In the genomic region with DNA sequence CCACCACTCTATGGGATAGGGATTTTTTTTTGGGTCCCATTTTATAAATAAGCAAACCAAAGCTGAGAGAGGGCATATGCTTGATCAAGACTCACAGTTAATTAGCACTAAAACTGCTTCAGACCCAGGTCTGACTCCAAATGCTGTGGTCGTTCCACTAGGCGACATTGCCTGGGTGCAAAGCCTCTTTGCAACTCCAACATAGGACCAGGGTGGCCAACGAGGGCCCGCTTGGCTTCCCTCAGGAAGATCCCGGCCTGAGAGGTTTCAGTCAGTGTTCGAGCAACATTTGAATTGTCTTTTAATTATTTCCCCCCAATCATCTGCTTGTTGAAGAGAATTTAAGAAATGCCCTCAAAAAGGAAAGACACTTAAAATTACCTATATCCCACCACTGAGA, we compare ENCODE assay signal across 2 cellular contexts.
TF ChIP-seq lines count a peak whose summit lies in the region.

No MANE protein-coding gene starts in this region.

TF ChIP-seq in GM23338, 12 proteins besides CTCF, POLR2A, EP300 and RAD21 (continues in another document):
- TF ChIP-seq ZNF331 (CRISPR knock-in tag; IDR thresholded peaks at IDR 0.05; ENCODE audit: low read depth) (no peak), CREB1 (CRISPR knock-in tag; IDR thresholded peaks at IDR 0.05; ENCODE audit: low read depth) (no peak), NANOG (IDR thresholded peaks at IDR 0.05; ENCODE audit: borderline replicate concordance) (no peak), EZH2 (IDR thresholded peaks at IDR 0.05; ENCODE audit: low read depth, unreplicated experiment) (no peak), REST (IDR thresholded peaks at IDR 0.05; ENCODE audit: unreplicated experiment) (no peak), ZNF114 (CRISPR knock-in tag; IDR thresholded peaks at IDR 0.05) (no peak), JUNB (IDR thresholded peaks at IDR 0.05; ENCODE audit: unreplicated experiment) (no peak), EZH2phosphoT487 (IDR thresholded peaks at IDR 0.05; ENCODE audit: unreplicated experiment) (no peak), POLR2AphosphoS5 (IDR thresholded peaks at IDR 0.05; ENCODE audit: low read depth) (no peak), STAT1 (IDR thresholded peaks at IDR 0.05; ENCODE audit: unreplicated experiment) (no peak)
- TF ChIP-seq, protein P1, sequence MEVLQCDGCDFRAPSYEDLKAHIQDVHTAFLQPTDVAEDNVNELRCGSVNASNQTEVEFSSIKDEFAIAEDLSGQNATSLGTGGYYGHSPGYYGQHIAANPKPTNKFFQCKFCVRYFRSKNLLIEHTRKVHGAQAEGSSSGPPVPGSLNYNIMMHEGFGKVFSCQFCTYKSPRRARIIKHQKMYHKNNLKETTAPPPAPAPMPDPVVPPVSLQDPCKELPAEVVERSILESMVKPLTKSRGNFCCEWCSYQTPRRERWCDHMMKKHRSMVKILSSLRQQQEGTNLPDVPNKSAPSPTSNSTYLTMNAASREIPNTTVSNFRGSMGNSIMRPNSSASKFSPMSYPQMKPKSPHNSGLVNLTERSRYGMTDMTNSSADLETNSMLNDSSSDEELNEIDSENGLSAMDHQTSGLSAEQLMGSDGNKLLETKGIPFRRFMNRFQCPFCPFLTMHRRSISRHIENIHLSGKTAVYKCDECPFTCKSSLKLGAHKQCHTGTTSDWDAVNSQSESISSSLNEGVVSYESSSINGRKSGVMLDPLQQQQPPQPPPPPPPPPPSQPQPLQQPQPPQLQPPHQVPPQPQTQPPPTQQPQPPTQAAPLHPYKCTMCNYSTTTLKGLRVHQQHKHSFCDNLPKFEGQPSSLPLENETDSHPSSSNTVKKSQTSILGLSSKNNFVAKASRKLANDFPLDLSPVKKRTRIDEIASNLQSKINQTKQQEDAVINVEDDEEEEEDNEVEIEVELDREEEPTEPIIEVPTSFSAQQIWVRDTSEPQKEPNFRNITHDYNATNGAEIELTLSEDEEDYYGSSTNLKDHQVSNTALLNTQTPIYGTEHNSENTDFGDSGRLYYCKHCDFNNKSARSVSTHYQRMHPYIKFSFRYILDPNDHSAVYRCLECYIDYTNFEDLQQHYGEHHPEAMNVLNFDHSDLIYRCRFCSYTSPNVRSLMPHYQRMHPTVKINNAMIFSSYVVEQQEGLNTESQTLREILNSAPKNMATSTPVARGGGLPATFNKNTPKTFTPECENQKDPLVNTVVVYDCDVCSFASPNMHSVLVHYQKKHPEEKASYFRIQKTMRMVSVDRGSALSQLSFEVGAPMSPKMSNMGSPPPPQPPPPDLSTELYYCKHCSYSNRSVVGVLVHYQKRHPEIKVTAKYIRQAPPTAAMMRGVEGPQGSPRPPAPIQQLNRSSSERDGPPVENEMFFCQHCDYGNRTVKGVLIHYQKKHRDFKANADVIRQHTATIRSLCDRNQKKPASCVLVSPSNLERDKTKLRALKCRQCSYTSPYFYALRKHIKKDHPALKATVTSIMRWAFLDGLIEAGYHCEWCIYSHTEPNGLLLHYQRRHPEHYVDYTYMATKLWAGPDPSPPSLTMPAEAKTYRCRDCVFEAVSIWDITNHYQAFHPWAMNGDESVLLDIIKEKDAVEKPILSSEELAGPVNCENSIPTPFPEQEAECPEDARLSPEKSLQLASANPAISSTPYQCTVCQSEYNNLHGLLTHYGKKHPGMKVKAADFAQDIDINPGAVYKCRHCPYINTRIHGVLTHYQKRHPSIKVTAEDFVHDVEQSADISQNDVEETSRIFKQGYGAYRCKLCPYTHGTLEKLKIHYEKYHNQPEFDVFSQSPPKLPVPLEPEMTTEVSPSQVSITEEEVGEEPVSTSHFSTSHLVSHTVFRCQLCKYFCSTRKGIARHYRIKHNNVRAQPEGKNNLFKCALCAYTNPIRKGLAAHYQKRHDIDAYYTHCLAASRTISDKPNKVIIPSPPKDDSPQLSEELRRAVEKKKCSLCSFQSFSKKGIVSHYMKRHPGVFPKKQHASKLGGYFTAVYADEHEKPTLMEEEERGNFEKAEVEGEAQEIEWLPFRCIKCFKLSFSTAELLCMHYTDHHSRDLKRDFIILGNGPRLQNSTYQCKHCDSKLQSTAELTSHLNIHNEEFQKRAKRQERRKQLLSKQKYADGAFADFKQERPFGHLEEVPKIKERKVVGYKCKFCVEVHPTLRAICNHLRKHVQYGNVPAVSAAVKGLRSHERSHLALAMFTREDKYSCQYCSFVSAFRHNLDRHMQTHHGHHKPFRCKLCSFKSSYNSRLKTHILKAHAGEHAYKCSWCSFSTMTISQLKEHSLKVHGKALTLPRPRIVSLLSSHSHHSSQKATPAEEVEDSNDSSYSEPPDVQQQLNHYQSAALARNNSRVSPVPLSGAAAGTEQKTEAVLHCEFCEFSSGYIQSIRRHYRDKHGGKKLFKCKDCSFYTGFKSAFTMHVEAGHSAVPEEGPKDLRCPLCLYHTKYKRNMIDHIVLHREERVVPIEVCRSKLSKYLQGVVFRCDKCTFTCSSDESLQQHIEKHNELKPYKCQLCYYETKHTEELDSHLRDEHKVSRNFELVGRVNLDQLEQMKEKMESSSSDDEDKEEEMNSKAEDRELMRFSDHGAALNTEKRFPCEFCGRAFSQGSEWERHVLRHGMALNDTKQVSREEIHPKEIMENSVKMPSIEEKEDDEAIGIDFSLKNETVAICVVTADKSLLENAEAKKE (CRISPR knock-in tag; IDR thresholded peaks at IDR 0.05) = no peak

TF ChIP-seq in H1, 55 proteins besides CTCF, POLR2A, EP300 and RAD21:
- TF ChIP-seq BCL11A (IDR thresholded peaks at IDR 0.05; ENCODE audit: low read depth in 2 of 2, low read length in 2 of 2) (no peak), GABPA (IDR thresholded peaks at IDR 0.05; ENCODE audit: borderline replicate concordance, insufficient read depth, low read length) (no peak), KDM4A (IDR thresholded peaks at IDR 0.05; ENCODE audit: low read depth, low read length, severe bottlenecking) (no peak), TEAD4 (IDR thresholded peaks at IDR 0.05; ENCODE audit: low read depth, low read length) (no peak), SP1 (IDR thresholded peaks at IDR 0.05; ENCODE audit: low read depth, low read length) (no peak), CBX5 (IDR thresholded peaks at IDR 0.05; ENCODE audit: low read depth, low read length) (no peak), E2F6 (IDR thresholded peaks at IDR 0.05) (no peak), BRCA1 (IDR thresholded peaks at IDR 0.05; ENCODE audit: low read depth, low read length) (no peak), KDM1A (IDR thresholded peaks at IDR 0.05; ENCODE audit: borderline replicate concordance, low read length) (no peak), RBBP5 (IDR thresholded peaks at IDR 0.05; ENCODE audit: borderline replicate concordance, low read depth, low read length) (no peak), USF2 (IDR thresholded peaks at IDR 0.05; ENCODE audit: low read length) (no peak), TAF1 (IDR thresholded peaks at IDR 0.05; ENCODE audit: low read depth, low read length) (no peak), TBP (IDR thresholded peaks at IDR 0.05; ENCODE audit: low read depth, low read length) (no peak), RNF2 (IDR thresholded peaks at IDR 0.05; ENCODE audit: borderline replicate concordance, low read depth, low read length, missing control alignments, poor library complexity, severe bottlenecking) (no peak), SP4 (IDR thresholded peaks at IDR 0.05; ENCODE audit: low read length) (no peak), RXRA (IDR thresholded peaks at IDR 0.05; ENCODE audit: insufficient read depth, low read depth, low read length) (no peak)
